In the genomic region with DNA sequence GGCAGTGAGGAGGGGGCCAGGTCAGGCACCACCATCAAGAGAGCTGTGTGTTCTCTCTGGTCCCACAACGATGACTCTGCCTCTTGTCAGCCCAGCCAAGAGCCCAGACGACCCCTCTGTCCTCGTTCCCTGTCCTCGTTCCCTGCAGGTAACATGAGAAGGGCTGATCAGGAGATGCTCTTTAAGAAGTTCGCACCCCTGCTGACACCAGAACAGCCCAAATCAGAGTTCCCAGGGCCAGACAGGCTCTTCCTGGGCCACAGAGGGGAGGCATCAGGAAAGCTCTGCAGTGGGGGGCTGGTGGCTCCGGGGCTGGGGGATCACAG, we compare ENCODE assay signal across 19 cellular contexts. TPM values are rescaled to one million over a fixed set of nuclear protein-coding genes. Genes with fewer than 3 reads are reported as not detected.
DNase-seq lines count a peak whose midpoint lies in the region; ATAC-seq and TF ChIP-seq lines count a peak whose summit lies in the region.
"Had no signal": no experiment of that assay in that cellular context is flagged by ENCODE, and none has a peak within 500 bp of the region (broad histone marks: within the 10 kb centered on the region; RNA-seq: fewer than 3 reads in every experiment).

No MANE protein-coding gene starts in this region.

- no peak overlapping the region for H3K4me3 Mint-ChIP-seq in neural progenitor cell

- intact Hi-C loops in upper lobe of right lung (cut with DNase I) = no loop called here

- H3F3A ChIP-seq in neural progenitor cell (ENCODE audit: low read depth) = peaks cover 15% of the 10 kb centered on the region

- no peak for ATAC-seq in upper lobe of right lung

- H2AFZ ChIP-seq in neural progenitor cell (replicated peaks) (no peak overlapping the region), hepatocyte (no peak overlapping the region)
- H2AFZ ChIP-seq: PC-9 had no signal

- H3K36me3 ChIP-seq in NT2/D1 (ENCODE audit: insufficient read depth, insufficient read length, low read length) (no peaks in the 10 kb centered on the region), iPS DF 6.9 (ENCODE audit: control insufficient read depth, insufficient read depth, low read length) (no peaks in the 10 kb centered on the region), neural progenitor cell (no peaks in the 10 kb centered on the region), upper lobe of right lung (no peaks in the 10 kb centered on the region), hepatocyte (replicated peaks; ENCODE audit: insufficient read depth, low read depth) (no peaks in the 10 kb centered on the region)

- H3K9me3 Mint-ChIP-seq in neural progenitor cell = no peaks in the 10 kb centered on the region

- no peaks in the 10 kb centered on the region for H3K36me3 Mint-ChIP-seq in neural progenitor cell

- H3K79me2 ChIP-seq in neural progenitor cell (ENCODE audit: low read depth) (no peaks in the 10 kb centered on the region), hepatocyte (no peaks in the 10 kb centered on the region)

- WGBS in iPS DF 6.9 (ENCODE audit: insufficient coverage, insufficient read length) = no CpG with 5 or more reads among the region's 6 CpGs
- 40% methylated on average over 6 of the region's 6 CpGs for WGBS in hepatocyte (ENCODE audit: low lambda C conversion rate, missing lambda C conversion rate)

- H3K9ac ChIP-seq in NT2/D1 (ENCODE audit: insufficient read length, low read depth) (peak overlapping the region; percentile 66), neural progenitor cell (no peak overlapping the region)

- H3K4me1 Mint-ChIP-seq in neural progenitor cell = peaks cover 33% of the 10 kb centered on the region

- H4K20me1 ChIP-seq in neural progenitor cell (ENCODE audit: low read depth) (peaks cover 3% of the 10 kb centered on the region), hepatocyte (ENCODE audit: insufficient read depth, poor library complexity, severe bottlenecking) (no peaks in the 10 kb centered on the region)

- H3K4me1 ChIP-seq in NT2/D1 (ENCODE audit: insufficient read depth, insufficient read length) = peaks cover 22% of the 10 kb centered on the region
- H3K4me1 ChIP-seq in iPS DF 6.9 (ENCODE audit: control insufficient read depth, insufficient read depth, low read length) = peaks cover 5% of the 10 kb centered on the region
- peaks cover 28% of the 10 kb centered on the region for H3K4me1 ChIP-seq in neural progenitor cell
- H3K4me1 ChIP-seq in upper lobe of right lung = no peaks in the 10 kb centered on the region
- no peaks in the 10 kb centered on the region for H3K4me1 ChIP-seq in hepatocyte (ENCODE audit: insufficient read depth)

- peak; percentile 76 for DNase-seq in ELF-1 (ENCODE audit: low read depth, low spot score)
- no peak for DNase-seq in NT2/D1 (ENCODE audit: low read depth, low spot score)
- DNase-seq in iPS DF 6.9 (ENCODE audit: low read depth, low spot score) = peak; percentile 22
- peak; percentile 60 for DNase-seq in neural progenitor cell (ENCODE audit: low spot score)
- DNase-seq in upper lobe of right lung = no peak
- DNase-seq in stimulated activated CD4-positive, alpha-beta T cell treated with anti-CD3 and anti-CD28 coated beads, Interleukin-15, amount 100 ng/mL, for 24 hours = no peak
- no peak for DNase-seq in DMS53 treated with DMSO at 0.1 percent for 48 hours (lab: John Stamatoyannopoulos, UW; ENCODE audit: unreplicated experiment)
- DNase-seq in hepatocyte (ENCODE audit: low spot score) = no peak
- DNase-seq: GDM1, GOT3, IMR-90, NCI-H1417 treated with DMSO at 0.1 percent for 48 hours, NCI-H1930, PC-9 had no signal

- H3K27me3 ChIP-seq in NT2/D1 (ENCODE audit: insufficient read depth, insufficient read length) = no peaks in the 10 kb centered on the region
- no peaks in the 10 kb centered on the region for H3K27me3 ChIP-seq in iPS DF 6.9 (ENCODE audit: control insufficient read depth, insufficient read depth, low read length)
- peaks cover 7% of the 10 kb centered on the region for H3K27me3 ChIP-seq in neural progenitor cell
- no peaks in the 10 kb centered on the region for H3K27me3 ChIP-seq in upper lobe of right lung
- H3K27me3 ChIP-seq in hepatocyte = peaks cover 18% of the 10 kb centered on the region
- H3K27me3 ChIP-seq: SJCRH30 had no signal

- no peak overlapping the region for H3K27ac Mint-ChIP-seq in neural progenitor cell

- peaks cover 6% of the 10 kb centered on the region for H3K27me3 Mint-ChIP-seq in neural progenitor cell (ENCODE audit: insufficient read depth, low read depth)

- TF ChIP-seq CTCF in neural progenitor cell (IDR thresholded peaks at IDR 0.05) (no peak), upper lobe of right lung (IDR thresholded peaks at IDR 0.05) (no peak), hepatocyte (IDR thresholded peaks at IDR 0.05; ENCODE audit: poor library complexity) (no peak)

- H3K27ac ChIP-seq in iPS DF 6.9 (ENCODE audit: low read length) = no peak overlapping the region
- no peak overlapping the region for H3K27ac ChIP-seq in neural progenitor cell
- no peak overlapping the region for H3K27ac ChIP-seq in upper lobe of right lung
- no peak overlapping the region for H3K27ac ChIP-seq in hepatocyte
- H3K27ac ChIP-seq: C4-2B, HL-60, PC-9, SJCRH30 had no signal

- H3K4me3 ChIP-seq in NT2/D1 (ENCODE audit: insufficient read length, low read depth) = no peak overlapping the region
- no peak overlapping the region for H3K4me3 ChIP-seq in iPS DF 6.9 (ENCODE audit: low read length)
- H3K4me3 ChIP-seq in neural progenitor cell = no peak overlapping the region
- no peak overlapping the region for H3K4me3 ChIP-seq in upper lobe of right lung
- H3K4me3 ChIP-seq in hepatocyte = no peak overlapping the region
- H3K4me3 ChIP-seq: PC-9, SJCRH30 had no signal

- peak overlapping the region; percentile 64 for H3K4me2 ChIP-seq in neural progenitor cell
- no peak overlapping the region for H3K4me2 ChIP-seq in hepatocyte
- H3K4me2 ChIP-seq: PC-9 had no signal

- H3K9me3 ChIP-seq in NT2/D1 (ENCODE audit: insufficient read depth, low read length) (no peaks in the 10 kb centered on the region), iPS DF 6.9 (ENCODE audit: control insufficient read depth, insufficient read depth, low read length) (no peaks in the 10 kb centered on the region), neural progenitor cell (ENCODE audit: low read depth) (no peaks in the 10 kb centered on the region), upper lobe of right lung (no peaks in the 10 kb centered on the region), hepatocyte (ENCODE audit: low read depth) (no peaks in the 10 kb centered on the region)
- H3K9me3 ChIP-seq: SJCRH30 had no signal

- H3K9me2 ChIP-seq in hepatocyte (replicated peaks; ENCODE audit: insufficient read depth) = no peaks in the 10 kb centered on the region

RNA-seq across cellular contexts. Expression of a gene that starts 13.5 kb away (rescaled TPM):
- not detected in 2 replicates for total RNA-seq in neural progenitor cell (ENCODE audit: low replicate concordance)
- not detected for total RNA-seq in upper lobe of right lung
- total RNA-seq in hepatocyte = not detected in 2 replicates
- not detected in 2 replicates for polyA plus RNA-seq in hepatocyte
- total RNA-seq: HT1080, IMR-90, M059J, PC-9, SJCRH30 had no signal
- polyA plus RNA-seq: IMR-90 had no signal

RNA-seq across cellular contexts. Expression of a gene that starts 47.1 kb away (rescaled TPM):
- 3.2 and 5.8 TPM in 2 replicates for total RNA-seq in neural progenitor cell (ENCODE audit: low replicate concordance)
- total RNA-seq in upper lobe of right lung = 7.4 TPM
- total RNA-seq in hepatocyte = 7.1 and 7.4 TPM in 2 replicates
- 4.5 and 7.8 TPM in 2 replicates for polyA plus RNA-seq in hepatocyte

RNA-seq across cellular contexts. Expression of a gene that starts 57.0 kb away (rescaled TPM):
- total RNA-seq in neural progenitor cell (ENCODE audit: low replicate concordance) (343 and 393 TPM in 2 replicates), upper lobe of right lung (659 TPM), hepatocyte (264 and 276 TPM in 2 replicates)
- polyA plus RNA-seq in hepatocyte = 758 and 761 TPM in 2 replicates

Comparison
In these comparisons a context has a peak if more than half of its experiments do, and no peak if none do; other contexts are left out.
1. DNase-seq: peak in ELF-1 (single experiment), iPS DF 6.9 (single experiment) and neural progenitor cell (single experiment); none in NT2/D1 (single experiment), upper lobe of right lung (single experiment), stimulated activated CD4-positive, alpha-beta T cell treated with anti-CD3 and anti-CD28 coated beads, Interleukin-15, amount 100 ng/mL, for 24 hours (single experiment), DMS53 treated with DMSO at 0.1 percent for 48 hours (single experiment) and hepatocyte (single experiment).